Comparison of ENCODE assay signal across 14 cellular contexts in genomic region chr5:180345781-180346180, GRCh38. TPM values are rescaled to one million over a fixed set of nuclear protein-coding genes. Genes with fewer than 3 reads are reported as not detected.
DNase-seq lines count a peak whose midpoint lies in the region; ATAC-seq, FAIRE-seq and TF ChIP-seq lines count a peak whose summit lies in the region.
"Had no signal": no experiment of that assay in that cellular context is flagged by ENCODE, and none has a peak within 500 bp of the region (broad histone marks: within the 10 kb centered on the region; RNA-seq: fewer than 3 reads in every experiment).

No MANE protein-coding gene starts in this region.

- no peak overlapping the region for H2BK120ac ChIP-seq in H1 (replicated peaks; ENCODE audit: low read depth, low read length)

- WGBS in H1 (ENCODE audit: extremely low coverage in 1 of 2, insufficient coverage in 1 of 2, insufficient read length in 1 of 2, insufficient replicate concordance in 2 of 2, low coverage in 1 of 2, low lambda C conversion rate in 2 of 2, missing lambda C conversion rate in 1 of 2), 2 experiments: 88% methylated on average over 8 of the region's 8 CpGs; no CpG with 5 or more reads in 1 of the 2 experiments

- no peak for TF ChIP-seq RAD21 in H1 (IDR thresholded peaks at IDR 0.05 in 1 of 2, conservative IDR thresholded peaks at IDR 0.05 in 1 of 2; ENCODE audit: low read depth in 2 of 2, low read length in 2 of 2)

- no peak overlapping the region for H4K8ac ChIP-seq in H1 (ENCODE audit: extremely low read depth, insufficient read depth, low read length)

- H2BK15ac ChIP-seq in H1 (ENCODE audit: low read length): peak overlapping the region; percentile 55; the same call in 1 of the 2 replicates

- H3K23me2 ChIP-seq in H1 (ENCODE audit: low read depth, low read length): peaks cover 2% of the 10 kb centered on the region; the same call in 1 of the 2 replicates

- CTCF ChIA-PET in H1 (lab: Charles Lee; ENCODE audit: partially characterized antibody): interaction anchor here (0.8 to 4.7 kb wide), 5 partner anchors 11 to 125 kb away, joined by 3 to 30 read pairs (median 5); no protein-coding TSS in a partner anchor

- DNase-seq in GM23338 (ENCODE audit: low spot score) (no peak), H1 (ENCODE audit: low read depth in 1 of 2, low spot score in 2 of 2) (no peak), osteoblast (ENCODE audit: insufficient read length, low spot score, missing footprints) (peak; percentile 58), caudate nucleus (lab: John Stamatoyannopoulos, UW) (no peak), NCI-H2029 treated with DMSO at 0.1 percent for 48 hours (lab: John Stamatoyannopoulos, UW) (no peak), HPDE6-E6E7 (ENCODE audit: extremely low spot score) (no peak)
- DNase-seq: C1 segment of cervical spinal cord; Calu3; CD4-positive, alpha-beta T cell; DMS 273 treated with DMSO at 0.1 percent for 48 hours; H7 had no signal

- H3K9me3 ChIP-seq in HUES48 (ENCODE audit: control insufficient read depth, insufficient read depth, low read length) (no peaks in the 10 kb centered on the region), H1 (ENCODE audit: insufficient read depth in 2 of 2, low read depth in 1 of 2, low read length in 1 of 2) (no peaks in the 10 kb centered on the region), osteoblast (ENCODE audit: low read depth, low read length) (no peaks in the 10 kb centered on the region)

- H2AK5ac ChIP-seq in H1 (ENCODE audit: low read depth, low read length): peak overlapping the region; percentile 17; the same call in 1 of the 2 replicates

- no peak overlapping the region for H3K18ac ChIP-seq in H1 (ENCODE audit: extremely low read depth, low read length)

- no peak overlapping the region for H3K4ac ChIP-seq in H1 (replicated peaks; ENCODE audit: insufficient read length, low read depth, low read length)

- peak overlapping the region; percentile 32 for H4K5ac ChIP-seq in H1 (ENCODE audit: insufficient read length, low read depth, low read length)

- H3K36me3 ChIP-seq in GM23338 (ENCODE audit: insufficient read depth) (no peaks in the 10 kb centered on the region), HUES48 (ENCODE audit: control insufficient read depth, insufficient read depth, low read length) (peaks cover 22% of the 10 kb centered on the region; the same call in 1 of the 2 replicates), H1 (ENCODE audit: control insufficient read depth in 2 of 4, insufficient read depth in 4 of 4, low read length in 3 of 4) (peaks cover 0 to 3% (median 0%) of the 10 kb centered on the region in 4 experiments; a peak in 2 of 8 replicates), osteoblast (ENCODE audit: insufficient read depth, low read length) (peaks cover 7% of the 10 kb centered on the region)

- no peak for TF ChIP-seq EP300 in H1 (IDR thresholded peaks at IDR 0.05; ENCODE audit: borderline replicate concordance in 1 of 2, low read depth in 2 of 2, low read length in 2 of 2)

- TF ChIP-seq CTCF in GM23338 (conservative IDR thresholded peaks at IDR 0.05; ENCODE audit: low read depth in 2 of 2) (no peak), H1 (IDR thresholded peaks at IDR 0.05; ENCODE audit: control extremely low read depth in 1 of 3, insufficient read depth in 1 of 3, low read depth in 1 of 3, low read length in 3 of 3) (no peak), osteoblast (IDR thresholded peaks at IDR 0.05; ENCODE audit: extremely low read depth, low read depth, low read length) (no peak)

- no peak for ATAC-seq in GM23338

- POLR2A ChIA-PET in H1 (lab: Charles Lee; ENCODE audit: partially characterized antibody): interaction anchor here (1.0 to 10.4 kb wide), 3 partner anchors 13 to 30 kb away, joined by 3 to 146 read pairs (median 3); no protein-coding TSS in a partner anchor

- H3K79me1 ChIP-seq in H1 (ENCODE audit: low read depth, low read length): peaks cover 29% of the 10 kb centered on the region

- TF ChIP-seq POLR2A in H1 (IDR thresholded peaks at IDR 0.05; ENCODE audit: control extremely low read depth in 1 of 2, low read depth in 2 of 2, low read length in 2 of 2): no peak; a peak in 1 of 3 replicates

- peak overlapping the region; percentile 99; the same call in 1 of the 2 replicates for H2BK5ac ChIP-seq in H1 (ENCODE audit: low read depth, low read length)

- peak overlapping the region; percentile 47 for H3K27ac Mint-ChIP-seq in GM23338
- H3K27ac Mint-ChIP-seq: B cell; CD4-positive, alpha-beta T cell had no signal

- H3K9me3 Mint-ChIP-seq in GM23338: no peaks in the 10 kb centered on the region; the same call in 2 of the 3 replicates
- H3K9me3 Mint-ChIP-seq: CD4-positive, alpha-beta T cell had no signal

- H2BK20ac ChIP-seq in H1 (ENCODE audit: low read length): peak overlapping the region; percentile 28; the same call in 1 of the 2 replicates

- FAIRE-seq in H1 (lab: Jason Lieb, UNC): no peak
- FAIRE-seq: A204.1 had no signal

- H2AFZ ChIP-seq in GM23338 (no peak overlapping the region), H1 (ENCODE audit: low read length) (no peak overlapping the region), osteoblast (ENCODE audit: low read length) (no peak overlapping the region)

- peak overlapping the region; percentile 19; the same call in 1 of the 3 replicates for H3K4me3 Mint-ChIP-seq in GM23338
- H3K4me3 Mint-ChIP-seq: B cell; CD4-positive, alpha-beta T cell had no signal

- H3K4me3 ChIP-seq in GM23338: no peak overlapping the region
- H3K4me3 ChIP-seq in HUES48 (ENCODE audit: low read depth, low read length): no peak overlapping the region
- no peak overlapping the region for H3K4me3 ChIP-seq in H1 (ENCODE audit: extremely low read depth in 1 of 4, insufficient read depth in 2 of 4, low read depth in 3 of 4, low read length in 4 of 4)
- no peak overlapping the region for H3K4me3 ChIP-seq in osteoblast (ENCODE audit: insufficient read depth, low read length)

- H3F3A ChIP-seq in GM23338 (replicated peaks; ENCODE audit: low read depth): peaks cover 15% of the 10 kb centered on the region

- H4K91ac ChIP-seq in H1 (replicated peaks; ENCODE audit: insufficient read length, low read length): no peak overlapping the region

- H3K14ac ChIP-seq in H1 (ENCODE audit: insufficient read length): no peak overlapping the region

- no peak overlapping the region for H3K56ac ChIP-seq in H1 (replicated peaks; ENCODE audit: insufficient read length, low read depth, low read length)

- H2BK12ac ChIP-seq in H1 (ENCODE audit: low read depth, low read length): peak overlapping the region; percentile 13; the same call in 1 of the 2 replicates

- peaks cover 61% of the 10 kb centered on the region for H3K36me3 Mint-ChIP-seq in GM23338 (ENCODE audit: low read depth)

- H3K4me2 ChIP-seq in GM23338: peak overlapping the region; percentile 48
- H3K4me2 ChIP-seq in H1 (ENCODE audit: insufficient read depth in 1 of 2, low read depth in 2 of 2, low read length in 2 of 2): no peak overlapping the region; a peak in 1 of 4 replicates
- H3K4me2 ChIP-seq in osteoblast (ENCODE audit: insufficient read depth, low read length): no peak overlapping the region

- H3K23ac ChIP-seq in H1 (ENCODE audit: insufficient read length): no peak overlapping the region

- H4K20me1 ChIP-seq in GM23338 (replicated peaks; ENCODE audit: insufficient read depth): peaks cover 29% of the 10 kb centered on the region
- H4K20me1 ChIP-seq in H1 (replicated peaks in 1 of 2; ENCODE audit: control insufficient read depth in 1 of 2, insufficient read depth in 2 of 2, low read length in 2 of 2): peaks cover 9 to 15% of the 10 kb centered on the region in 2 experiments
- H4K20me1 ChIP-seq in osteoblast (ENCODE audit: insufficient read depth, low read length): peaks cover 51% of the 10 kb centered on the region

- H3K27me3 ChIP-seq in GM23338 (ENCODE audit: insufficient read depth) (no peaks in the 10 kb centered on the region), HUES48 (ENCODE audit: control insufficient read depth, insufficient read depth, low read length) (no peaks in the 10 kb centered on the region), H1 (replicated peaks in 1 of 4; ENCODE audit: control insufficient read depth in 3 of 4, extremely low read depth in 1 of 4, insufficient read depth in 3 of 4, low read length in 3 of 4) (no peaks in the 10 kb centered on the region), osteoblast (ENCODE audit: insufficient read depth, low read length) (no peaks in the 10 kb centered on the region)

- peaks cover 88% of the 10 kb centered on the region for H3K4me1 ChIP-seq in GM23338 (ENCODE audit: insufficient read depth)
- H3K4me1 ChIP-seq in HUES48 (ENCODE audit: control insufficient read depth, insufficient read depth, low read length): peaks cover 86% of the 10 kb centered on the region
- peaks cover 39 to 71% (median 53%) of the 10 kb centered on the region in 4 experiments for H3K4me1 ChIP-seq in H1 (replicated peaks in 1 of 4; ENCODE audit: control insufficient read depth in 3 of 4, insufficient read depth in 4 of 4, low read length in 3 of 4)
- peaks cover 39% of the 10 kb centered on the region for H3K4me1 ChIP-seq in osteoblast (ENCODE audit: insufficient read depth, low read length)

- H3K9me2 ChIP-seq in GM23338 (ENCODE audit: insufficient read depth): no peaks in the 10 kb centered on the region

- H3K79me2 ChIP-seq in GM23338 (replicated peaks; ENCODE audit: insufficient read depth): peaks cover 83% of the 10 kb centered on the region
- H3K79me2 ChIP-seq in H1 (ENCODE audit: control insufficient read depth in 1 of 2, insufficient read depth in 2 of 2, low read length in 2 of 2): peaks cover 3 to 76% of the 10 kb centered on the region in 2 experiments; a peak in 3 of 4 replicates
- H3K79me2 ChIP-seq in osteoblast (ENCODE audit: insufficient read depth, low read length): peaks cover 51% of the 10 kb centered on the region

- H3K27ac ChIP-seq in GM23338 (ENCODE audit: low read depth) (peak overlapping the region; percentile 95), HUES48 (ENCODE audit: low read depth, low read length) (peak overlapping the region; percentile 100), H1 (ENCODE audit: low read depth, low read length) (0 out of 2 replicates have a peak overlapping the region, but pooled peaks have one; percentile 2), osteoblast (ENCODE audit: low read depth, low read length) (no peak overlapping the region), caudate nucleus (ENCODE audit: low read depth, low read length) (no peak overlapping the region)

- H3K4me1 Mint-ChIP-seq in GM23338: peaks cover 89% of the 10 kb centered on the region
- H3K4me1 Mint-ChIP-seq: B cell had no signal

- no peak overlapping the region for H3K9ac ChIP-seq in HUES48 (ENCODE audit: low read depth, low read length)
- H3K9ac ChIP-seq in H1 (replicated peaks in 1 of 4; ENCODE audit: extremely low read depth in 1 of 4, low read depth in 3 of 4, low read length in 3 of 4): no peak overlapping the region

- H3K27me3 Mint-ChIP-seq in GM23338 (ENCODE audit: insufficient read depth, low read depth, poor library complexity): peaks cover 14% of the 10 kb centered on the region

RNA-seq across cellular contexts. Expression of gene GFPT2, which starts 7.4 kb away (rescaled TPM):
- 103 and 120 TPM in 2 replicates for total RNA-seq in GM23338 (2014; rRNA removed; shearing (Covaris generic))
- 74.6 and 82.6 TPM in 2 replicates for polyA plus RNA-seq in GM23338 (2016; fragmentation: Nextera tagmentation; extraction: Ambion mirVana)
- total RNA-seq in H1 (2021; fragmentation: NEBNext Ultra II Directional; extraction: Animal tissue kit (Norgen Biotek cat#: 25700)): 141 and 143 TPM in 2 replicates
- 83.7 and 90.0 TPM in 2 replicates for polyA plus RNA-seq in H1 (2011; rRNA removed)
- polyA plus RNA-seq in H1 (2011; cell fraction: cytosol; rRNA removed): 101 TPM
- polyA plus RNA-seq in H1 (2011; cell fraction: nucleus; rRNA removed): 136 TPM
- 78.6 to 104 TPM (median 83.3 TPM) in 4 replicates for polyA plus RNA-seq in H1 (2012, experiment 1 of 2)
- 47.5 TPM for polyA plus RNA-seq in H1 (2012, experiment 2 of 2)
- polyA plus RNA-seq in H1 (2013, experiment 1 of 2): 73.7 TPM
- 66.5 TPM for polyA plus RNA-seq in H1 (2013, experiment 2 of 2)
- 118 and 127 TPM in 2 replicates for polyA minus RNA-seq in H1 (2011; rRNA and poly(A)+ RNA removed)
- polyA minus RNA-seq in H1 (2011; cell fraction: cytosol; rRNA and poly(A)+ RNA removed): 56.6 TPM
- 80.8 TPM for polyA minus RNA-seq in H1 (2011; cell fraction: nucleus; rRNA and poly(A)+ RNA removed)
- total RNA-seq in osteoblast: 30.4 and 39.5 TPM in 2 replicates
- total RNA-seq: Calu3 had no signal

RNA-seq across cellular contexts. Expression of gene MAPK9, which starts 53.9 kb away (rescaled TPM):
- total RNA-seq in GM23338 (2014; rRNA removed; shearing (Covaris generic)): 27.8 and 37.0 TPM in 2 replicates
- polyA plus RNA-seq in GM23338 (2016; fragmentation: Nextera tagmentation; extraction: Ambion mirVana) (13.6 and 16.8 TPM in 2 replicates), H1 (2011; rRNA removed) (18.3 and 22.3 TPM in 2 replicates)
- 37.9 and 43.7 TPM in 2 replicates for total RNA-seq in H1 (2021; fragmentation: NEBNext Ultra II Directional; extraction: Animal tissue kit (Norgen Biotek cat#: 25700))
- polyA plus RNA-seq in H1 (2011; cell fraction: cytosol; rRNA removed): 27.1 TPM
- 16.9 TPM for polyA plus RNA-seq in H1 (2011; cell fraction: nucleus; rRNA removed)
- 20.5 to 30.0 TPM (median 24.3 TPM) in 4 replicates for polyA plus RNA-seq in H1 (2012, experiment 1 of 2)
- 2.9 TPM for polyA plus RNA-seq in H1 (2012, experiment 2 of 2)
- 21.8 TPM for polyA plus RNA-seq in H1 (2013, experiment 1 of 2)
- 22.3 TPM for polyA plus RNA-seq in H1 (2013, experiment 2 of 2)
- polyA minus RNA-seq in H1 (2011; rRNA and poly(A)+ RNA removed): 47.8 and 64.8 TPM in 2 replicates
- polyA minus RNA-seq in H1 (2011; cell fraction: cytosol; rRNA and poly(A)+ RNA removed): 17.2 TPM
- 28.5 TPM for polyA minus RNA-seq in H1 (2011; cell fraction: nucleus; rRNA and poly(A)+ RNA removed)
- 31.8 and 36.8 TPM in 2 replicates for total RNA-seq in osteoblast

Comparison
In these comparisons a context has a peak if more than half of its experiments do, and no peak if none do; other contexts are left out.
1. H3K27ac ChIP-seq: peak in GM23338 (single experiment), HUES48 (single experiment) and H1 (single experiment); none in osteoblast (single experiment) and caudate nucleus (single experiment).